In the genomic region with DNA sequence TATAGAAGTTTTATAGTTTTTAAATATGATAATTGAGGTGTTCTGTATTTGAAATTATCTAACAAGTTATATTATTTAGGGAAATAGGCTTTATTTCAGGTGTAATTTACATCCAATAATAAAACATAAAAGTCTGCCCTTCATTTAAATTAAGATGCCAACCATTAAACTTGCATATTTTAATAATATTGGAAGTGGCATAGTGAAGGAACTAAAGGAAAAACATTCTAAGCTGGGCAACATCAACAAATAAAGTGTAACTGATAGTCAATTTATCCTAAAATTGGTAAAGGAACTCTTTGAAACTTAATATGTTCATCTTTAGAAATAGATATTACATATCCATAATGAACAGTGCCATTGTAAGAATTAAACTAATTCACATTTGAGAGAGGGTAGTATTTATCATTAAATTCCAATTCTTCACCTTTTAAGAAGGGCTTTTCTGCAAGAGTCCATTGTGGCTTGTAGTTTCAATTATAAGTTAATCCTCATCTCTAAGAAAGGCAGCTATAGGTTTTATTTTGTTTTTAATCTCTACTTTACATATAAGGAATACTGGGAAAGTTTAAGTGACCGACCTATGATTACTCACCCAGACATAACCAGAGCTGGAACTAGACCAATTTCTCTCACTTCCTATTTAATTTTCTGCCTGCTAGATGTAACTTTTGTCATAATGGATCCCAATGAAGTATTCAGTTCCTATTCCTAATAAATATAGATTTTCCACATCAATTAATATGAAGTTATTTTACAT, we compare ENCODE assay signal across 15 cellular contexts.
"Had no signal": no experiment of that assay in that cellular context is flagged by ENCODE, and none has a peak within 500 bp of the region (broad histone marks: within the 10 kb centered on the region; RNA-seq: fewer than 3 reads in every experiment).

No MANE protein-coding gene starts in this region.

- H3K27ac ChIP-seq: dorsolateral prefrontal cortex, left lung, right lobe of liver, suprapubic skin, upper lobe of left lung had no signal

- DNase-seq: activated T-cell treated with anti-CD3 and anti-CD28 coated beads, Interleukin-2, amount 50 U/mL, for 1 hour; amniotic stem cell; dorsolateral prefrontal cortex; head of caudate nucleus; left lung; nucleus accumbens; right lobe of liver; stimulated activated CD4-positive, alpha-beta T cell treated with anti-CD3 and anti-CD28 coated beads, Interleukin-4, amount 100 ng/mL, for 1 hour; stimulated activated CD8-positive, alpha-beta memory T cell treated with anti-CD3 and anti-CD28 coated beads, Interleukin-4, amount 100 ng/mL, for 48 hours; stimulated activated naive CD8-positive, alpha-beta T cell treated with anti-CD3 and anti-CD28 coated beads, Interleukin-15, Interleukin-2, amounts not matched to agents 100 U/mL and 50 U/mL, for 24 hours; T-helper 2 cell; upper lobe of left lung had no signal

- H3K27me3 ChIP-seq: dorsolateral prefrontal cortex, right lobe of liver had no signal

- H3K36me3 ChIP-seq: left lung, right lobe of liver, suprapubic skin, upper lobe of left lung had no signal

- H3K4me3 ChIP-seq: dorsolateral prefrontal cortex, left lung, right lobe of liver, suprapubic skin, upper lobe of left lung had no signal

- ATAC-seq: esophagus mucosa; left lung; natural killer cell treated with Interleukin-12 subunit alpha and Interleukin-12 subunit beta and Interleukin-15 and Interleukin-18, amount 100 ng/mL, for 72 hours; right lobe of liver; stimulated activated naive CD8-positive, alpha-beta T cell treated with anti-CD3 and anti-CD28 coated beads, Interleukin-15, Interleukin-2, amounts not matched to agents 100 U/mL and 50 U/mL, for 24 hours had no signal
